10 cellular contexts compared by ENCODE assay signal in the genomic region with DNA sequence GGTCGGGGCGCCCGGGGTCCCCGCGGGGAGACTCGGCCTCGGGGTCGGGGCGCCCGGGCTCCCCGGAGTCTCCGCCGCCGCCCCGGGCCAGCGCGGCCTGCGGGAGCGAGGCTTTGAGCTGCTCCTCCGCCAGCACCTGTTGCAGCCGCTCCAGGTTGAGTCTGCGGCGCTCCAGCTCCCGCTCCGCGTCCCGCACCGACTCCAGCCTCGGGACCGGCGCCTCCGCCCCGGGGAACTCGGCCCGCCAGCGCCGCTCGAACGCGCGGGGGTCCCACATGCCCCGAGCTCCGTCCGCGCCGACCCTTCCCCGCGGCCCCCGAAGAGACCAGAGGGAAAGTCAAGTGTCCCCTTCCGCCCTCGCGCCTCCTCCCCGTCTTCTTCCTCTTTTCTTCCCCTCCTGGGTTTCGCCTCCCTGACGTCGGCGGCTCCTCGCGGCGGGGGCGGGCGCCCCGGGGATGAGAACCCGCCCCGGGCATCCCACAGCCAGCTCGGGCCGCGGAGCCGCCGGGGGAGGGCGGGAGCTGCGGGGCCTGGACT. TPM values are rescaled to one million over a fixed set of nuclear protein-coding genes. Genes with fewer than 3 reads are reported as not detected.
DNase-seq lines count a peak whose midpoint lies in the region; ATAC-seq and TF ChIP-seq lines count a peak whose summit lies in the region.
"Had no signal": no experiment of that assay in that cellular context is flagged by ENCODE, and none has a peak within 500 bp of the region (broad histone marks: within the 10 kb centered on the region; RNA-seq: fewer than 3 reads in every experiment).

No MANE protein-coding gene starts in this region.

- peak overlapping the region; percentile 92 for H3K4me3 Mint-ChIP-seq in activated CD4-positive, alpha-beta T cell treated with anti-CD3 and anti-CD28 coated beads, Interleukin-2, amount 10 ng/mL, durations not matched to agents 24 days and 14 days
- H3K4me3 Mint-ChIP-seq in naive thymus-derived CD8-positive, alpha-beta T cell = peak overlapping the region in 8 of 10 donors; percentile 30 to 88 (median 64)
- H3K4me3 Mint-ChIP-seq in type B pancreatic cell = peak overlapping the region; percentile 36

- H3K9ac ChIP-seq in HUES6 (ENCODE audit: low read length) = no peak overlapping the region

- no peak overlapping the region for H3K27ac ChIP-seq in HUES6 (ENCODE audit: low read depth, low read length)

- no peak overlapping the region for H3K27ac Mint-ChIP-seq in activated CD4-positive, alpha-beta T cell treated with anti-CD3 and anti-CD28 coated beads, Interleukin-2, amount 10 ng/mL, durations not matched to agents 24 days and 14 days
- H3K27ac Mint-ChIP-seq in naive thymus-derived CD8-positive, alpha-beta T cell = no peak overlapping the region
- H3K27ac Mint-ChIP-seq in type B pancreatic cell = no peak overlapping the region

- DNase-seq in AG09309 (ENCODE audit: low read depth) (no peak), epithelial cell of proximal tubule (ENCODE audit: low read depth) (no peak), type B pancreatic cell (ENCODE audit: extremely low spot score, unreplicated experiment) (no peak)
- DNase-seq in activated CD4-positive, alpha-beta T cell treated with anti-CD3 and anti-CD28 coated beads, Interleukin-2, amount 10 ng/mL, durations not matched to agents 24 days and 14 days = peak; percentile 87
- DNase-seq in naive thymus-derived CD8-positive, alpha-beta T cell = peak in 9 of 10 donors; percentile 11 to 66 (median 32)

- POLR2A ChIA-PET in naive thymus-derived CD8-positive, alpha-beta T cell (lab: Charles Lee) = interaction anchor here (0.6 to 1.6 kb wide), 3 partner anchors 11 to 115 kb away, joined by 3 to 8 read pairs (median 7); no protein-coding TSS in a partner anchor

- no peak for TF ChIP-seq CTCF in AG09309 (IDR thresholded peaks at IDR 0.05; ENCODE audit: control insufficient read depth, insufficient read depth, low read depth, low read length, missing control alignments)
- TF ChIP-seq CTCF in epithelial cell of proximal tubule (conservative IDR thresholded peaks at IDR 0.05; ENCODE audit: low read depth, low read length) = no peak
- TF ChIP-seq CTCF in type B pancreatic cell (conservative IDR thresholded peaks at IDR 0.05) = no peak

- peaks cover 5% of the 10 kb centered on the region for H3K36me3 Mint-ChIP-seq in activated CD4-positive, alpha-beta T cell treated with anti-CD3 and anti-CD28 coated beads, Interleukin-2, amount 10 ng/mL, durations not matched to agents 24 days and 14 days (ENCODE audit: low read depth)
- peaks cover 0 to 3% (median 2%) of the 10 kb centered on the region in 3 donors for H3K36me3 Mint-ChIP-seq in naive thymus-derived CD8-positive, alpha-beta T cell
- H3K36me3 Mint-ChIP-seq in type B pancreatic cell = no peaks in the 10 kb centered on the region

- H3K9me3 ChIP-seq in HUES6 (ENCODE audit: control insufficient read depth, insufficient read depth, low read depth, low read length) = no peaks in the 10 kb centered on the region

- H3K9me3 Mint-ChIP-seq in activated CD4-positive, alpha-beta T cell treated with anti-CD3 and anti-CD28 coated beads, Interleukin-2, amount 10 ng/mL, durations not matched to agents 24 days and 14 days = no peaks in the 10 kb centered on the region
- H3K9me3 Mint-ChIP-seq in naive thymus-derived CD8-positive, alpha-beta T cell = peaks cover 0 to 2% (median 0%) of the 10 kb centered on the region in 9 donors
- no peaks in the 10 kb centered on the region for H3K9me3 Mint-ChIP-seq in type B pancreatic cell

- intact Hi-C loops in activated CD4-positive, alpha-beta T cell treated with anti-CD3 and anti-CD28 coated beads, Interleukin-2, amount 10 ng/mL, durations not matched to agents 24 days and 14 days (cut with micrococcal nuclease) = no loop called here

- ATAC-seq in naive thymus-derived CD8-positive, alpha-beta T cell = peak; percentile 48 to 61
- ATAC-seq in GM21619 (IDR thresholded peaks at IDR 0.05; ENCODE audit: unreplicated experiment) = no peak
- ATAC-seq: HCT116 had no signal

- H3K27me3 ChIP-seq in HUES6 (ENCODE audit: control insufficient read depth, insufficient read depth, low read length) = peaks cover 77% of the 10 kb centered on the region

- peak overlapping the region; percentile 36 for H3K4me3 ChIP-seq in AG09309 (ENCODE audit: control insufficient read depth, low read depth, low read length)
- peak overlapping the region; percentile 64 for H3K4me3 ChIP-seq in HUES6 (ENCODE audit: low read depth, low read length)
- peak overlapping the region; percentile 30 for H3K4me3 ChIP-seq in epithelial cell of proximal tubule (ENCODE audit: low read depth, low read length)

- H3K4me1 ChIP-seq in HUES6 (ENCODE audit: control insufficient read depth, insufficient read depth, low read length) = peaks cover 7% of the 10 kb centered on the region; the same call in 1 of the 2 replicates

- peak; percentile 86 for TF ChIP-seq POLR2A in GM19193 (IDR thresholded peaks at IDR 0.05; ENCODE audit: extremely low read depth, insufficient read depth, insufficient read length)

- H3K36me3 ChIP-seq in HUES6 (ENCODE audit: control insufficient read depth, insufficient read depth, low read length) = no peaks in the 10 kb centered on the region

- H3K27me3 Mint-ChIP-seq in activated CD4-positive, alpha-beta T cell treated with anti-CD3 and anti-CD28 coated beads, Interleukin-2, amount 10 ng/mL, durations not matched to agents 24 days and 14 days = peaks cover 50% of the 10 kb centered on the region
- H3K27me3 Mint-ChIP-seq in naive thymus-derived CD8-positive, alpha-beta T cell = peaks cover 20 to 61% (median 44%) of the 10 kb centered on the region in 5 donors
- peaks cover 73% of the 10 kb centered on the region for H3K27me3 Mint-ChIP-seq in type B pancreatic cell

- H3K4me1 Mint-ChIP-seq in activated CD4-positive, alpha-beta T cell treated with anti-CD3 and anti-CD28 coated beads, Interleukin-2, amount 10 ng/mL, durations not matched to agents 24 days and 14 days = peaks cover 13% of the 10 kb centered on the region
- H3K4me1 Mint-ChIP-seq in naive thymus-derived CD8-positive, alpha-beta T cell = peaks cover 9 to 25% (median 15%) of the 10 kb centered on the region in 4 donors
- H3K4me1 Mint-ChIP-seq in type B pancreatic cell (ENCODE audit: unreplicated experiment) = no peaks in the 10 kb centered on the region

RNA-seq across cellular contexts. Expression of a gene that starts 40.8 kb away (rescaled TPM):
- not detected in 2 replicates for total RNA-seq in activated CD4-positive, alpha-beta T cell treated with anti-CD3 and anti-CD28 coated beads, Interleukin-2, amount 10 ng/mL, durations not matched to agents 24 days and 14 days
- not detected in 2 replicates for total RNA-seq in epithelial cell of proximal tubule
- not detected for total RNA-seq in naive thymus-derived CD8-positive, alpha-beta T cell
- polyA plus RNA-seq in naive thymus-derived CD8-positive, alpha-beta T cell = not detected
- not detected in 2 replicates for total RNA-seq in type B pancreatic cell (ENCODE audit: low replicate concordance)
- total RNA-seq: glomerular endothelial cell had no signal

RNA-seq across cellular contexts. Expression of a gene that starts 49.6 kb away (rescaled TPM):
- 58.9 and 66.4 TPM in 2 replicates for total RNA-seq in activated CD4-positive, alpha-beta T cell treated with anti-CD3 and anti-CD28 coated beads, Interleukin-2, amount 10 ng/mL, durations not matched to agents 24 days and 14 days
- total RNA-seq in epithelial cell of proximal tubule (111 and 195 TPM in 2 replicates), type B pancreatic cell (ENCODE audit: low replicate concordance) (50.7 and 63.6 TPM in 2 replicates)
- 100 to 1,000 TPM; 118 to 120 TPM for total RNA-seq in naive thymus-derived CD8-positive, alpha-beta T cell
- polyA plus RNA-seq in naive thymus-derived CD8-positive, alpha-beta T cell = 10 to 100 TPM in 1 of 3 donors, 1 to 10 TPM in 2; 8.6 to 13.0 (median 8.7) TPM

RNA-seq across cellular contexts. Expression of a gene that starts 50.0 kb away (rescaled TPM):
- total RNA-seq in activated CD4-positive, alpha-beta T cell treated with anti-CD3 and anti-CD28 coated beads, Interleukin-2, amount 10 ng/mL, durations not matched to agents 24 days and 14 days = 0.07 TPM in 2 replicates
- total RNA-seq in epithelial cell of proximal tubule = not detected in 2 replicates
- total RNA-seq in naive thymus-derived CD8-positive, alpha-beta T cell = not detected
- polyA plus RNA-seq in naive thymus-derived CD8-positive, alpha-beta T cell = under 1 TPM in 1 of 3 donors, not detected in 2; 0.14 TPM
- not detected in 2 replicates for total RNA-seq in type B pancreatic cell (ENCODE audit: low replicate concordance)
- total RNA-seq: glomerular endothelial cell had no signal

Comparison
In these comparisons a context has a peak if more than half of its experiments do, and no peak if none do; other contexts are left out.
1. DNase-seq: peak in activated CD4-positive, alpha-beta T cell treated with anti-CD3 and anti-CD28 coated beads, Interleukin-2, amount 10 ng/mL, durations not matched to agents 24 days and 14 days (single experiment) and naive thymus-derived CD8-positive, alpha-beta T cell (9 of 10); none in AG09309 (single experiment), epithelial cell of proximal tubule (single experiment) and type B pancreatic cell (single experiment).
2. H3K4me3 Mint-ChIP-seq: peak in every context shown above with its lines; median percentile 92 in activated CD4-positive, alpha-beta T cell treated with anti-CD3 and anti-CD28 coated beads, Interleukin-2, amount 10 ng/mL, durations not matched to agents 24 days and 14 days; 64 in naive thymus-derived CD8-positive, alpha-beta T cell; 36 in type B pancreatic cell.
3. Peak in every context shown above with its lines, with median percentiles within 50 percentile points of each other: H3K4me3 ChIP-seq.